Comparison of ENCODE assay signal across 15 cellular contexts in the genomic region with DNA sequence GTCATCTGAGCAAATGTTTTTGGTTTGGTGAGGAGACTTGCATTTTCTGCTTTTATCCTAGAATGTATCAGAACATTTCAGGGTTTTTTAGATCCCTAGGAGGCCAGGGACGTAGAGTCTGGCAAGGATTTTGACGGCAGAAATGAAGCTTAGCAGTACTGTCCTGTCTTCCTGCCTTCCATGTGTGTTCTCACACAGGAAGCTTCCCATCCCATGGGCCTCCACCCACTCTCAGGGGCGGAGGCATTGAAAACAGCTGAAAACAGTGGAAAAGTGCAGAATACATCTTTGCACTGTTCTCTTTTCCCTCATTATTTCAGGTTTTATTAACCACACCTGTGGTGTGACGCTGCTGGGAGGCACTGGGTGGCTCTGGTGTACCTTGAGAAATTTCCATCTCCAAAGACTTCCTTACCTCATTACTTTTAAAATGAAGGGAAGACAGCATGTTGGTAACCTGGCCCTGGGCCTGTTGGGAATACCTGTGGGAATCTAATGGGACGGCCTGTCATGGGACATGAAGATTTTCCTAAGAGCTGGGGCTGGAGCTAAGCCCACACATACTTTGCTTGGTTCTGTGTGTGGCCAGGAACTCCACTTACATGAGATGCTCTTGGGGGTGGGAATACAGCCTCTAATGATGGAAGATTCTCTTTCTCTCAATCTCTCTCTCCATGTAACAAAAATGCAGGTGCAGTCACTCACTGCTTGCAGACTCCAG. TPM values are rescaled to one million over a fixed set of nuclear protein-coding genes. Genes with fewer than 3 reads are reported as not detected.
DNase-seq lines count a peak whose midpoint lies in the region; ATAC-seq and TF ChIP-seq lines count a peak whose summit lies in the region.
"Had no signal": no experiment of that assay in that cellular context is flagged by ENCODE, and none has a peak within 500 bp of the region (broad histone marks: within the 10 kb centered on the region; RNA-seq: fewer than 3 reads in every experiment).

No MANE protein-coding gene starts in this region.

- H3K27ac ChIP-seq in mammary epithelial cell (ENCODE audit: insufficient read depth, low read depth, low read length), result no peak overlapping the region

- dilution Hi-C loops in mammary epithelial cell (cut with HindIII; ENCODE audit: low sequenced_read_pairs), result no loop called here

- no peak for TF ChIP-seq EP300 in Ishikawa (IDR thresholded peaks at IDR 0.05; ENCODE audit: borderline replicate concordance)

- BruUV-seq in mammary epithelial cell (replicated peaks; lab: Mats Ljungman, UMichigan), result no TSS peak

- H3K27me3 ChIP-seq in mammary epithelial cell (ENCODE audit: insufficient read depth, low read length), result no peaks in the 10 kb centered on the region

- peak overlapping the region; percentile 32 to 72 (median 68) for H3K27ac Mint-ChIP-seq in nephron
- H3K27ac Mint-ChIP-seq: activated CD4-positive, alpha-beta T cell treated with anti-CD3 and anti-CD28 coated beads, Interleukin-2, amount 10 ng/mL, durations not matched to agents 7 days and 5 days had no signal

- in situ Hi-C loops in mammary epithelial cell (cut with MboI; ENCODE audit: low sequenced_read_pairs in 2 of 2), result loop anchor here in 1 of 2 donors (10.0 kb wide), 1 partner anchor 141 kb away; no protein-coding TSS in a partner anchor

- H3K36me3 Mint-ChIP-seq in nephron (ENCODE audit: low read depth), result no peaks in the 10 kb centered on the region

- DNase-seq in GM03348 (ENCODE audit: low spot score) (peak; percentile 56), mammary epithelial cell (peak; percentile 41), left lobe of liver (ENCODE audit: low spot score) (no peak)
- DNase-seq: activated CD4-positive, alpha-beta T cell treated with anti-CD3 and anti-CD28 coated beads, Interleukin-2, amount 10 ng/mL, durations not matched to agents 7 days and 5 days; activated effector memory CD4-positive, alpha-beta T cell treated with anti-CD3 and anti-CD28 coated beads, Interleukin-2, amount 50 U/mL, for 16 hours; cerebellar nuclear complex; left cardiac atrium; NCI-H1436 treated with DMSO at 0.1 percent for 48 hours had no signal

- no peak for ATAC-seq in left lobe of liver
- ATAC-seq in HG02870 (IDR thresholded peaks at IDR 0.05; ENCODE audit: unreplicated experiment), result no peak
- ATAC-seq in HG03571 (IDR thresholded peaks at IDR 0.05; ENCODE audit: unreplicated experiment), result no peak
- no peak for ATAC-seq in HG03095 (IDR thresholded peaks at IDR 0.05; ENCODE audit: unreplicated experiment)
- ATAC-seq: HepG2 had no signal

- TF ChIP-seq RAD21 in Ishikawa (IDR thresholded peaks at IDR 0.05; ENCODE audit: low read depth), result peak; percentile 50

- CTCF ChIA-PET in mammary epithelial cell (lab: Charles Lee; ENCODE audit: low non-redundant PET), result interaction anchor here (0.6 kb wide), 1 partner anchor 162 kb away, joined by 7 read pairs; no protein-coding TSS in a partner anchor

- no peaks in the 10 kb centered on the region for H3K9me3 ChIP-seq in mammary epithelial cell (replicated peaks; ENCODE audit: insufficient read depth, low read length)

- H3K9me3 Mint-ChIP-seq in nephron, result no peaks in the 10 kb centered on the region
- H3K9me3 Mint-ChIP-seq: activated CD4-positive, alpha-beta T cell treated with anti-CD3 and anti-CD28 coated beads, Interleukin-2, amount 10 ng/mL, durations not matched to agents 7 days and 5 days had no signal

- H3K4me1 ChIP-seq in mammary epithelial cell (ENCODE audit: insufficient read depth, low read length), result peaks cover 21% of the 10 kb centered on the region

- no peak overlapping the region for H3K4me3 ChIP-seq in mammary epithelial cell (replicated peaks in 1 of 3; ENCODE audit: insufficient read depth in 1 of 3, low read depth in 2 of 3, low read length in 3 of 3)

- no peak overlapping the region for H3K4me2 ChIP-seq in mammary epithelial cell (ENCODE audit: insufficient read depth, low read depth, low read length)

- intact Hi-C loops in mammary epithelial cell (cut with micrococcal nuclease), result loop anchor here (1.0 to 10.0 kb wide), 5 partner anchors 60 to 781 kb away; no protein-coding TSS in a partner anchor

- peaks cover 15% of the 10 kb centered on the region for H3K27me3 Mint-ChIP-seq in nephron (ENCODE audit: low read depth)
- H3K27me3 Mint-ChIP-seq: activated CD4-positive, alpha-beta T cell treated with anti-CD3 and anti-CD28 coated beads, Interleukin-2, amount 10 ng/mL, durations not matched to agents 7 days and 5 days had no signal

- H3K4me1 Mint-ChIP-seq in nephron, result peaks cover 42% of the 10 kb centered on the region
- H3K4me1 Mint-ChIP-seq: activated CD4-positive, alpha-beta T cell treated with anti-CD3 and anti-CD28 coated beads, Interleukin-2, amount 10 ng/mL, durations not matched to agents 7 days and 5 days had no signal

- peak overlapping the region; percentile 56 for H2AFZ ChIP-seq in mammary epithelial cell (ENCODE audit: low read depth, low read length)

- H3K79me2 ChIP-seq in mammary epithelial cell (ENCODE audit: insufficient read depth, low read length), result no peaks in the 10 kb centered on the region

- TF ChIP-seq CTCF in mammary epithelial cell (conservative IDR thresholded peaks at IDR 0.05 in 1 of 2, IDR thresholded peaks at IDR 0.05 in 1 of 2; ENCODE audit: extremely low read depth in 1 of 2, insufficient read depth in 1 of 2, low read depth in 1 of 2, low read length in 2 of 2) (peak; percentile 52 to 74), nephron (IDR thresholded peaks at IDR 0.05; ENCODE audit: unreplicated experiment in 3 of 3) (no peak)

- 42% methylated on average over 5 of the region's 5 CpGs for WGBS in mammary epithelial cell (ENCODE audit: low coverage, missing lambda C conversion rate)

- H3K4me3 Mint-ChIP-seq in nephron, result no peak overlapping the region
- H3K4me3 Mint-ChIP-seq: activated CD4-positive, alpha-beta T cell treated with anti-CD3 and anti-CD28 coated beads, Interleukin-2, amount 10 ng/mL, durations not matched to agents 7 days and 5 days had no signal

- H4K20me1 ChIP-seq in mammary epithelial cell (ENCODE audit: insufficient read depth, low read length), result no peaks in the 10 kb centered on the region

- H3K36me3 ChIP-seq in mammary epithelial cell (ENCODE audit: insufficient read depth, low read length), result no peaks in the 10 kb centered on the region

- H3K9ac ChIP-seq in mammary epithelial cell (ENCODE audit: insufficient read depth, low read length), result no peak overlapping the region

TF ChIP-seq in Ishikawa, 13 proteins besides CTCF, POLR2A, EP300 and RAD21:
- TF ChIP-seq TEAD4 (IDR thresholded peaks at IDR 0.05), result no peak
- TF ChIP-seq TAF1 (IDR thresholded peaks at IDR 0.05; ENCODE audit: low read depth), result no peak
- TF ChIP-seq TCF12 (IDR thresholded peaks at IDR 0.05; ENCODE audit: low read depth), result no peak
- TF ChIP-seq, protein P1, sequence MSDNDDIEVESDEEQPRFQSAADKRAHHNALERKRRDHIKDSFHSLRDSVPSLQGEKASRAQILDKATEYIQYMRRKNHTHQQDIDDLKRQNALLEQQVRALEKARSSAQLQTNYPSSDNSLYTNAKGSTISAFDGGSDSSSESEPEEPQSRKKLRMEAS (IDR thresholded peaks at IDR 0.05), result no peak
- no peak for TF ChIP-seq ZBTB7A (IDR thresholded peaks at IDR 0.05; ENCODE audit: low read depth)

RNA-seq across cellular contexts. Expression of a gene that starts 20.5 kb away (rescaled TPM):
- under 1 TPM in 1 of 2 donors, not detected in 1; under 0.01 TPM for total RNA-seq in mammary epithelial cell
- polyA plus RNA-seq in mammary epithelial cell, result 0.05 TPM
- not detected for polyA minus RNA-seq in mammary epithelial cell
- total RNA-seq in left lobe of liver, result not detected
- total RNA-seq: activated CD4-positive, alpha-beta T cell treated with anti-CD3 and anti-CD28 coated beads, Interleukin-2, amount 10 ng/mL, durations not matched to agents 7 days and 5 days; HepG2; T-helper 1 cell treated with Interleukin-12 subunit alpha and Interleukin-12 subunit beta and Interleukin-4 antibody, amounts not matched to agents 30 ng/mL and 1 ng/mL, for 36 hours had no signal
- polyA plus RNA-seq: HepG2 had no signal

Comparison
In these comparisons a context has a peak if more than half of its experiments do, and no peak if none do; other contexts are left out.
1. CTCF ChIP-seq: peak in mammary epithelial cell (2 of 2); none in nephron (0 of 3).